ENCODE assay signal across 23 cellular contexts in genomic region chr1:38352869-38353268, GRCh38.
"Had no signal": no experiment of that assay in that cellular context is flagged by ENCODE, and none has a peak within 500 bp of the region (broad histone marks: within the 10 kb centered on the region; RNA-seq: fewer than 3 reads in every experiment).

No MANE protein-coding gene starts in this region.

- H3K36me3 ChIP-seq: MG63 had no signal

- H3K4me2 ChIP-seq: SK-N-SH had no signal

- H3K27me3 ChIP-seq: MG63 had no signal

- DNase-seq: Karpas-422, KG1, MG63, NCI-H1092, NCI-H1105 treated with DMSO at 0.1 percent for 48 hours, NCI-H1417 treated with DMSO at 0.1 percent for 48 hours, NCI-H146, NCI-H1694 treated with DMSO at 0.1 percent for 48 hours, NCI-H1930, NCI-H2081, NCI-H2107, NCI-H226, NCI-H446, NCI-H510A, NCI-H524 treated with DMSO at 0.1 percent for 48 hours, NCI-H69, NCI-H774, PC-3, SHP77, SK-N-SH, SW 1271 had no signal

- H3K9me2 ChIP-seq: SK-N-SH had no signal

- ATAC-seq: Panc1, PC-3 had no signal

- H3K4me3 ChIP-seq: MG63 had no signal

- H3K9ac ChIP-seq: SK-N-SH had no signal

- H3K27ac ChIP-seq: RWPE1 had no signal

- H3K9me3 ChIP-seq: MG63, SK-N-SH had no signal
